ENCODE assay signal across 23 cellular contexts in genomic region chr3:62316525-62316924, GRCh38. TPM values are rescaled to one million over a fixed set of nuclear protein-coding genes. Genes with fewer than 3 reads are reported as not detected.
DNase-seq lines count a peak whose midpoint lies in the region; ATAC-seq and TF ChIP-seq lines count a peak whose summit lies in the region.
"Had no signal": no experiment of that assay in that cellular context is flagged by ENCODE, and none has a peak within 500 bp of the region (broad histone marks: within the 10 kb centered on the region; RNA-seq: fewer than 3 reads in every experiment).

No MANE protein-coding gene starts in this region.

- ATAC-seq in GM21390 (IDR thresholded peaks at IDR 0.05; ENCODE audit: unreplicated experiment): no peak
- ATAC-seq: GM23338, HCT116 had no signal

- DNase-seq in NCI-H69 (lab: John Stamatoyannopoulos, UW) (peak; percentile 74), fibroblast of villous mesenchyme (ENCODE audit: low read depth) (peak; percentile 5), GM13976 (ENCODE audit: low spot score) (no peak), immature natural killer cell (no peak)
- DNase-seq: AML-193; BE2C; CD4-positive, alpha-beta T cell; CD8-positive, alpha-beta memory T cell; DMS53; DMS79 treated with DMSO at 0.1 percent for 48 hours; GF-D8; H9 had no signal

- H3K27ac Mint-ChIP-seq in immature natural killer cell: no peak overlapping the region
- H3K27ac Mint-ChIP-seq: CD14-positive monocyte; CD4-positive, alpha-beta T cell; CD8-positive, alpha-beta memory T cell; GM23338; H9 had no signal

- no peaks in the 10 kb centered on the region for H3K36me3 ChIP-seq in HEK293 (ENCODE audit: control insufficient read depth in 2 of 2, insufficient read depth in 1 of 2, low read length in 2 of 2)
- H3K36me3 ChIP-seq: BLaER1 treated with 17β-estradiol and CSF1 and Interleukin-3, amounts not matched to agents 10 nM and 100 nM had no signal

- H3K4me3 Mint-ChIP-seq in immature natural killer cell: no peak overlapping the region
- H3K4me3 Mint-ChIP-seq: CD14-positive monocyte; CD4-positive, alpha-beta T cell; CD8-positive, alpha-beta memory T cell; GM23338; H9 had no signal

- peaks cover 2 to 5% (median 3%) of the 10 kb centered on the region in 3 donors for H3K27me3 Mint-ChIP-seq in immature natural killer cell (ENCODE audit: low read depth in 3 of 3)

- H3K27ac ChIP-seq in HEK293 (ENCODE audit: extremely low read depth, low read depth, low read length): no peak overlapping the region
- H3K27ac ChIP-seq: 22Rv1; BLaER1 treated with 17β-estradiol and CSF1 and Interleukin-3, amounts not matched to agents 10 nM and 100 nM had no signal

- CTCF ChIA-PET in HEK293 (lab: Yijun Ruan, JAX): no interaction called here

- H3K36me3 Mint-ChIP-seq in immature natural killer cell: peaks cover 0 to 4% (median 0%) of the 10 kb centered on the region in 3 donors
- H3K36me3 Mint-ChIP-seq: CD14-positive monocyte had no signal

- POLR2A ChIA-PET in HEK293 (lab: Yijun Ruan, JAX): no interaction called here

- H3K4me1 ChIP-seq in HEK293 (ENCODE audit: control insufficient read depth, insufficient read depth, low read length): 0 out of 2 replicates have a peak, but pooled peaks cover 2% of the 10 kb centered on the region
- H3K4me1 ChIP-seq: BE2C; BLaER1 treated with 17β-estradiol and CSF1 and Interleukin-3, amounts not matched to agents 10 nM and 100 nM had no signal

- in situ Hi-C loops in GM13976 (cut with MboI; ENCODE audit: low sequenced_read_pairs, unreplicated experiment): no loop called here

- peaks cover 4 to 50% (median 13%) of the 10 kb centered on the region in 6 donors for H3K9me3 Mint-ChIP-seq in immature natural killer cell

- no peak overlapping the region for H3K4me3 ChIP-seq in HEK293 (ENCODE audit: low read depth, low read length)
- no peak overlapping the region for H3K4me3 ChIP-seq in fibroblast of villous mesenchyme (ENCODE audit: low read depth, low read length)
- H3K4me3 ChIP-seq: BLaER1 treated with 17β-estradiol and CSF1 and Interleukin-3, amounts not matched to agents 10 nM and 100 nM; GM23338 had no signal

- TF ChIP-seq CTCF in HEK293 (tag by site-specific recombination; IDR thresholded peaks at IDR 0.05): no peak
- no peak for TF ChIP-seq CTCF in fibroblast of villous mesenchyme (IDR thresholded peaks at IDR 0.05; ENCODE audit: insufficient read depth, low read depth, low read length)
- no peak for TF ChIP-seq CTCF in GM13976 (IDR thresholded peaks at IDR 0.05; ENCODE audit: borderline replicate concordance, control extremely low read depth, extremely low read depth, insufficient read depth, missing control alignments)

- H3K4me1 Mint-ChIP-seq in immature natural killer cell: peaks cover 10 to 12% of the 10 kb centered on the region in 2 donors

- H3K9me3 ChIP-seq in HEK293 (ENCODE audit: control insufficient read depth, insufficient read depth, low read depth, low read length): no peaks in the 10 kb centered on the region
- H3K9me3 ChIP-seq: BE2C had no signal

TF ChIP-seq in HEK293, 187 proteins besides CTCF, POLR2A, EP300 and RAD21:
- TF ChIP-seq FEZF1 (tag by site-specific recombination; IDR thresholded peaks at IDR 0.05): peak; percentile 49; the same call in 1 of the 2 replicates
- TF ChIP-seq ZNF791 (tag by site-specific recombination; IDR thresholded peaks at IDR 0.05): no peak
- no peak for TF ChIP-seq ZNF311 (tag by site-specific recombination; IDR thresholded peaks at IDR 0.05; ENCODE audit: borderline replicate concordance)
- TF ChIP-seq PRDM6 (tag by site-specific recombination; IDR thresholded peaks at IDR 0.05): peak; percentile 76
- TF ChIP-seq ZNF76 (tag by site-specific recombination; IDR thresholded peaks at IDR 0.05; ENCODE audit: borderline replicate concordance, low read depth): no peak
- peak; percentile 36; the same call in 1 of the 2 replicates for TF ChIP-seq PRDM4 (tag by site-specific recombination; IDR thresholded peaks at IDR 0.05)
- TF ChIP-seq ZNF404 (tag by site-specific recombination; IDR thresholded peaks at IDR 0.05): no peak
- peak; percentile 18; the same call in 1 of the 2 replicates for TF ChIP-seq OVOL3 (tag by site-specific recombination; IDR thresholded peaks at IDR 0.05)
- TF ChIP-seq ZNF843 (tag by site-specific recombination; IDR thresholded peaks at IDR 0.05): peak; percentile 62; the same call in 1 of the 2 replicates
- TF ChIP-seq ZNF580 (tag by site-specific recombination; IDR thresholded peaks at IDR 0.05): peak; percentile 19; the same call in 1 of the 2 replicates
- TF ChIP-seq BCL6B (tag by site-specific recombination; IDR thresholded peaks at IDR 0.05): peak; percentile 63; the same call in 1 of the 2 replicates
- TF ChIP-seq ZNF398 (tag by site-specific recombination; IDR thresholded peaks at IDR 0.05): peak; percentile 5; the same call in 1 of the 2 replicates
- TF ChIP-seq ZNF449 (tag by site-specific recombination; IDR thresholded peaks at IDR 0.05): peak; percentile 69

RNA-seq across cellular contexts. Expression of gene FEZF2, which starts 56.8 kb away (rescaled TPM):
- total RNA-seq in fibroblast of villous mesenchyme: not detected in 2 replicates
- polyA plus RNA-seq in immature natural killer cell: not detected
- total RNA-seq: CD4-positive, alpha-beta T cell; CD8-positive, alpha-beta memory T cell; Daoy; G401; GM23338; H4 had no signal
- polyA plus RNA-seq: AG04450; CD14-positive monocyte; CD8-positive, alpha-beta memory T cell; GM23338 had no signal

Comparison
In these comparisons a context has a peak if more than half of its experiments do, and no peak if none do; other contexts are left out.
1. DNase-seq: peak in NCI-H69 (single experiment) and fibroblast of villous mesenchyme (single experiment); none in GM13976 (single experiment) and immature natural killer cell (0 of 3).